14 cellular contexts compared by ENCODE assay signal in genomic region chr2:17083902-17084301, GRCh38.
DNase-seq lines count a peak whose midpoint lies in the region; TF ChIP-seq lines count a peak whose summit lies in the region.
"Had no signal": no experiment of that assay in that cellular context is flagged by ENCODE, and none has a peak within 500 bp of the region (broad histone marks: within the 10 kb centered on the region; RNA-seq: fewer than 3 reads in every experiment).

No MANE protein-coding gene starts in this region.

- DNase-seq in H4 (ENCODE audit: low spot score) (peak; percentile 11), NCI-H524 treated with DMSO at 0.1 percent for 48 hours (lab: John Stamatoyannopoulos, UW) (peak; percentile 99), brain microvascular endothelial cell (peak; percentile 31), retinal pigment epithelial cell (ENCODE audit: low read depth) (peak; percentile 37), NCI-H1694 treated with DMSO at 0.1 percent for 48 hours (lab: John Stamatoyannopoulos, UW) (no peak), NK-92 (lab: John Stamatoyannopoulos, UW; ENCODE audit: unreplicated experiment) (no peak)
- no peak for DNase-seq in stimulated activated naive CD4-positive, alpha-beta T cell (lab: John Stamatoyannopoulos, UW)
- DNase-seq: activated CD4-positive, alpha-beta memory T cell treated with anti-CD3 and anti-CD28 coated beads, Interleukin-2, amount 10 ng/mL, durations not matched to agents 7 days and 5 days; amygdala; CD4-positive, CD25-positive, alpha-beta regulatory T cell; hippocampal formation; NCI-H187 treated with DMSO at 0.1 percent for 48 hours; NK-92 treated with Interleukin-12 subunit alpha and Interleukin-12 subunit beta, amount 100 ng/mL, for 24 hours had no signal

- TF ChIP-seq CTCF in brain microvascular endothelial cell (IDR thresholded peaks at IDR 0.05; ENCODE audit: low read depth, low read length, missing control alignments): no peak
- TF ChIP-seq CTCF in retinal pigment epithelial cell (conservative IDR thresholded peaks at IDR 0.05; ENCODE audit: low read depth, low read length): no peak

- no peak overlapping the region for H3K4me3 ChIP-seq in brain microvascular endothelial cell (ENCODE audit: low read depth, low read length)
- no peak overlapping the region for H3K4me3 ChIP-seq in retinal pigment epithelial cell (ENCODE audit: low read length)
- H3K4me3 ChIP-seq: SJSA1 had no signal

- in situ Hi-C loops in brain microvascular endothelial cell (cut with HindIII; ENCODE audit: low pct_ligation_motif_present, low sequenced_read_pairs): no loop called here

- no peaks in the 10 kb centered on the region for H3K36me3 ChIP-seq in brain microvascular endothelial cell (replicated peaks)
- H3K36me3 ChIP-seq: SJSA1 had no signal

- no peaks in the 10 kb centered on the region for H3K27me3 ChIP-seq in brain microvascular endothelial cell (replicated peaks)
- H3K27me3 ChIP-seq: SJSA1 had no signal

- H3K27ac ChIP-seq in brain microvascular endothelial cell: no peak overlapping the region
- H3K27ac ChIP-seq: SJSA1 had no signal

Comparison
In these comparisons a context has a peak if more than half of its experiments do, and no peak if none do; other contexts are left out.
1. DNase-seq: peak in H4 (single experiment), NCI-H524 treated with DMSO at 0.1 percent for 48 hours (single experiment), brain microvascular endothelial cell (single experiment) and retinal pigment epithelial cell (single experiment); none in NCI-H1694 treated with DMSO at 0.1 percent for 48 hours (single experiment), NK-92 (single experiment) and stimulated activated naive CD4-positive, alpha-beta T cell (0 of 6).